In genomic region chr2:24104906-24105305, GRCh38 we compare ENCODE assay signal across 17 cellular contexts. TPM values are rescaled to one million over a fixed set of nuclear protein-coding genes. Genes with fewer than 3 reads are reported as not detected.
DNase-seq lines count a peak whose midpoint lies in the region; ATAC-seq lines count a peak whose summit lies in the region.
"Had no signal": no experiment of that assay in that cellular context is flagged by ENCODE, and none has a peak within 500 bp of the region (broad histone marks: within the 10 kb centered on the region; RNA-seq: fewer than 3 reads in every experiment).

No MANE protein-coding gene starts in this region.

- in situ Hi-C loops in Caki2 (cut with HindIII; ENCODE audit: low pct_unique_long_range_greater_than_20kb, low sequenced_read_pairs): no loop called here

- peaks cover 5% of the 10 kb centered on the region for H3K36me3 Mint-ChIP-seq in IgD-negative memory B cell

- H3K9me3 Mint-ChIP-seq in IgD-negative memory B cell: peaks cover 4 to 18% (median 8%) of the 10 kb centered on the region in 3 donors

- no peak for ATAC-seq in sciatic nerve
- ATAC-seq: SK-N-SH treated with all-trans-retinoic acid at 6 μM for 48 hours had no signal

- H3K27me3 Mint-ChIP-seq in IgD-negative memory B cell: no peaks in the 10 kb centered on the region

- peak overlapping the region in 2 of 4 donors; percentile 32 to 65 for H3K4me3 Mint-ChIP-seq in IgD-negative memory B cell
- H3K4me3 Mint-ChIP-seq: CD4-positive, CD25-positive, alpha-beta regulatory T cell had no signal

- intact Hi-C loops in sciatic nerve (cut with DNase I): no loop called here

- DNase-seq in Caki2 (ENCODE audit: low read depth) (peak; percentile 60), germinal center (ENCODE audit: low spot score) (peak; percentile 29), sciatic nerve (ENCODE audit: low spot score) (no peak), COLO668 (lab: John Stamatoyannopoulos, UW; ENCODE audit: unreplicated experiment) (no peak), midbrain (lab: John Stamatoyannopoulos, UW) (no peak)
- DNase-seq: AML-193; CD4-positive, CD25-positive, alpha-beta regulatory T cell; DND-41; GF-D8; HCEC 1CT; NCI-H1417; NCI-H2029; NCI-H524; Peyer's patch; Right ventricle myocardium superior had no signal

- peaks cover 3 to 9% (median 9%) of the 10 kb centered on the region in 3 donors for H3K4me1 Mint-ChIP-seq in IgD-negative memory B cell

- H3K27ac Mint-ChIP-seq in IgD-negative memory B cell: peak overlapping the region in 2 of 3 donors; percentile 15 to 92
- H3K27ac Mint-ChIP-seq: CD4-positive, CD25-positive, alpha-beta regulatory T cell had no signal

RNA-seq across cellular contexts. Expression of gene PFN4, which starts 18.2 kb away (rescaled TPM):
- 0.57 TPM in 1 of 2 replicates, not detected in the other for total RNA-seq in Caki2 (2014; rRNA removed; shearing (Covaris generic); ENCODE audit: low replicate concordance)
- polyA plus RNA-seq in IgD-negative memory B cell: not detected
- 1.5 TPM for total RNA-seq in sciatic nerve
- total RNA-seq: CD4-positive, CD25-positive, alpha-beta regulatory T cell; Peyer's patch had no signal
- polyA plus RNA-seq: CD4-positive, CD25-positive, alpha-beta regulatory T cell had no signal

RNA-seq across cellular contexts. Expression of gene FAM228B, which starts 18.4 kb away (rescaled TPM):
- total RNA-seq in Caki2 (2014; rRNA removed; shearing (Covaris generic); ENCODE audit: low replicate concordance): 12.1 and 15.0 TPM in 2 replicates
- polyA plus RNA-seq in IgD-negative memory B cell: 12.1 TPM
- total RNA-seq in sciatic nerve: 61.4 TPM

RNA-seq across cellular contexts. Expression of gene TP53I3, which starts 20.3 kb away (rescaled TPM):
- total RNA-seq in Caki2 (2014; rRNA removed; shearing (Covaris generic); ENCODE audit: low replicate concordance): 168 and 185 TPM in 2 replicates
- 4.1 TPM for polyA plus RNA-seq in IgD-negative memory B cell
- total RNA-seq in sciatic nerve: 25.3 TPM

RNA-seq across cellular contexts. Expression of gene SF3B6, which starts 28.8 kb away (rescaled TPM):
- total RNA-seq in Caki2 (2014; rRNA removed; shearing (Covaris generic); ENCODE audit: low replicate concordance): 239 and 275 TPM in 2 replicates
- 171 TPM for polyA plus RNA-seq in IgD-negative memory B cell
- total RNA-seq in sciatic nerve: 62.5 TPM

RNA-seq across cellular contexts. Expression of gene FKBP1B, which starts 55.4 kb away (rescaled TPM):
- total RNA-seq in Caki2 (2014; rRNA removed; shearing (Covaris generic); ENCODE audit: low replicate concordance): 8.2 and 12.5 TPM in 2 replicates
- 3.9 TPM for polyA plus RNA-seq in IgD-negative memory B cell
- total RNA-seq in sciatic nerve: 11.1 TPM

Comparison
In these comparisons a context has a peak if more than half of its experiments do, and no peak if none do; other contexts are left out.
1. DNase-seq: peak in Caki2 (single experiment) and germinal center (single experiment); none in sciatic nerve (single experiment), COLO668 (single experiment) and midbrain (single experiment).